ENCODE assay signal across 8 cellular contexts in genomic region chr4:83282049-83282535, GRCh38.
DNase-seq lines count a peak whose midpoint lies in the region; ATAC-seq and TF ChIP-seq lines count a peak whose summit lies in the region.

No MANE protein-coding gene starts in this region.

- no peaks in the 10 kb centered on the region for H3K9me2 ChIP-seq in Loucy (replicated peaks; ENCODE audit: low read depth, low read length)

- no peaks in the 10 kb centered on the region for H3K36me3 ChIP-seq in Loucy (ENCODE audit: insufficient read depth, low read length)

- no peak for ATAC-seq in activated CD4-positive, CD25-positive, alpha-beta regulatory T cell treated with anti-CD3 and anti-CD28 coated beads, Interleukin-2, amount 50 U/mL, for 24 hours
- no peak for ATAC-seq in GM21367 (IDR thresholded peaks at IDR 0.05; ENCODE audit: unreplicated experiment)

- peak overlapping the region; percentile 83 for H3K4me3 ChIP-seq in Loucy (ENCODE audit: low read length, poor library complexity, severe bottlenecking)

- peak; percentile 80 for TF ChIP-seq CTCF in Loucy (conservative IDR thresholded peaks at IDR 0.05; ENCODE audit: low read length)

- no peaks in the 10 kb centered on the region for H3K9me3 ChIP-seq in Loucy (ENCODE audit: insufficient read depth, low read depth, low read length)

- in situ Hi-C loops in T47D (cut with HindIII; ENCODE audit: low pct_unique_long_range_greater_than_20kb, low sequenced_read_pairs): no loop called here

- peaks cover 40% of the 10 kb centered on the region for H3K4me1 Mint-ChIP-seq in T-helper 2 cell treated with Interferon-gamma antibody and Interleukin-4, amounts not matched to agents 5 μg/mL and 100 μg/mL, for 36 hours (ENCODE audit: low read depth)
- peaks cover 49% of the 10 kb centered on the region for H3K4me1 Mint-ChIP-seq in stimulated activated naive CD8-positive, alpha-beta T cell treated with anti-CD3 and anti-CD28 coated beads, Interleukin-15, Interleukin-2, amounts not matched to agents 100 ng/mL and 50 ng/mL, for 24 hours (ENCODE audit: low read depth)

- H2AFZ ChIP-seq in Loucy (ENCODE audit: low read length): 0 out of 2 replicates have a peak overlapping the region, but pooled peaks have one; percentile 26

- no peak overlapping the region for H3K27ac Mint-ChIP-seq in T-helper 2 cell treated with Interferon-gamma antibody and Interleukin-4, amounts not matched to agents 5 μg/mL and 100 μg/mL, for 36 hours
- no peak overlapping the region for H3K27ac Mint-ChIP-seq in stimulated activated naive CD8-positive, alpha-beta T cell treated with anti-CD3 and anti-CD28 coated beads, Interleukin-15, Interleukin-2, amounts not matched to agents 100 ng/mL and 50 ng/mL, for 24 hours

- peaks cover 21% of the 10 kb centered on the region for H3K36me3 Mint-ChIP-seq in T-helper 2 cell treated with Interferon-gamma antibody and Interleukin-4, amounts not matched to agents 5 μg/mL and 100 μg/mL, for 36 hours (ENCODE audit: low read depth)
- peaks cover 25% of the 10 kb centered on the region for H3K36me3 Mint-ChIP-seq in stimulated activated naive CD8-positive, alpha-beta T cell treated with anti-CD3 and anti-CD28 coated beads, Interleukin-15, Interleukin-2, amounts not matched to agents 100 ng/mL and 50 ng/mL, for 24 hours (ENCODE audit: low read depth)

- peaks cover 6% of the 10 kb centered on the region for H4K20me1 ChIP-seq in Loucy (ENCODE audit: insufficient read depth, low read length, poor library complexity, severe bottlenecking)

- H3F3A ChIP-seq in Loucy (ENCODE audit: low read depth): no peaks in the 10 kb centered on the region

- peak overlapping the region; percentile 22 for H3K4me3 Mint-ChIP-seq in T-helper 2 cell treated with Interferon-gamma antibody and Interleukin-4, amounts not matched to agents 5 μg/mL and 100 μg/mL, for 36 hours
- peak overlapping the region; percentile 57 for H3K4me3 Mint-ChIP-seq in stimulated activated naive CD8-positive, alpha-beta T cell treated with anti-CD3 and anti-CD28 coated beads, Interleukin-15, Interleukin-2, amounts not matched to agents 100 ng/mL and 50 ng/mL, for 24 hours

- no peaks in the 10 kb centered on the region for H3K9me3 Mint-ChIP-seq in T-helper 2 cell treated with Interferon-gamma antibody and Interleukin-4, amounts not matched to agents 5 μg/mL and 100 μg/mL, for 36 hours
- H3K9me3 Mint-ChIP-seq in stimulated activated naive CD8-positive, alpha-beta T cell treated with anti-CD3 and anti-CD28 coated beads, Interleukin-15, Interleukin-2, amounts not matched to agents 100 ng/mL and 50 ng/mL, for 24 hours: no peaks in the 10 kb centered on the region

- peak overlapping the region; percentile 83 for H3K4me2 ChIP-seq in Loucy (ENCODE audit: low read depth, low read length, poor library complexity, severe bottlenecking)

- DNase-seq in activated CD4-positive, CD25-positive, alpha-beta regulatory T cell (lab: John Stamatoyannopoulos, UW): peak; percentile 1 to 25 (median 10)
- peak; percentile 42 for DNase-seq in T-helper 2 cell treated with Interferon-gamma antibody and Interleukin-4, amounts not matched to agents 5 μg/mL and 100 μg/mL, for 36 hours (ENCODE audit: low spot score)
- DNase-seq in T47D (ENCODE audit: low read depth in 1 of 2, low spot score in 1 of 2) (peak; percentile 24 to 50), medulla oblongata (ENCODE audit: extremely low spot score) (peak; percentile 76)

- no peaks in the 10 kb centered on the region for H3K27me3 ChIP-seq in Loucy (ENCODE audit: insufficient read depth, low read length, poor library complexity, severe bottlenecking)

- peaks cover 52% of the 10 kb centered on the region for H3K4me1 ChIP-seq in Loucy (ENCODE audit: insufficient read depth, low read length, poor library complexity, severe bottlenecking)

- peaks cover 16% of the 10 kb centered on the region; the same call in 1 of the 2 replicates for H3K79me2 ChIP-seq in Loucy (ENCODE audit: insufficient read depth, low read length)

- H3K27me3 Mint-ChIP-seq in T-helper 2 cell treated with Interferon-gamma antibody and Interleukin-4, amounts not matched to agents 5 μg/mL and 100 μg/mL, for 36 hours (ENCODE audit: low read depth): peaks cover 4% of the 10 kb centered on the region
- H3K27me3 Mint-ChIP-seq in stimulated activated naive CD8-positive, alpha-beta T cell treated with anti-CD3 and anti-CD28 coated beads, Interleukin-15, Interleukin-2, amounts not matched to agents 100 ng/mL and 50 ng/mL, for 24 hours: no peaks in the 10 kb centered on the region

- peak overlapping the region; percentile 42 for H3K9ac ChIP-seq in Loucy (ENCODE audit: low read depth, low read length, poor library complexity, severe bottlenecking)

Comparison
In these comparisons a context has a peak if more than half of its experiments do, and no peak if none do; other contexts are left out.
1. DNase-seq: peak in every context shown above with its lines; median percentile 76 in medulla oblongata; 42 in T-helper 2 cell treated with Interferon-gamma antibody and Interleukin-4, amounts not matched to agents 5 μg/mL and 100 μg/mL, for 36 hours; 37 in T47D; 10 in activated CD4-positive, CD25-positive, alpha-beta regulatory T cell.